In genomic region chr15:68218847-68219798, GRCh38 we compare ENCODE assay signal across 1 cellular context.
A peak's percentile ranks its signal among the peaks of the same experiment; 100 is the strongest.
TF ChIP-seq lines count a peak whose summit lies in the region.

No MANE protein-coding gene starts in this region.

TF ChIP-seq in GM12878, 131 proteins besides CTCF, POLR2A, EP300 and RAD21:
- TF ChIP-seq SIX5 (IDR thresholded peaks at IDR 0.05; ENCODE audit: low read depth, low read length, severe bottlenecking): no peak
- no peak for TF ChIP-seq CBX3 (IDR thresholded peaks at IDR 0.05; ENCODE audit: borderline replicate concordance, low read depth)
- TF ChIP-seq, protein P1, sequence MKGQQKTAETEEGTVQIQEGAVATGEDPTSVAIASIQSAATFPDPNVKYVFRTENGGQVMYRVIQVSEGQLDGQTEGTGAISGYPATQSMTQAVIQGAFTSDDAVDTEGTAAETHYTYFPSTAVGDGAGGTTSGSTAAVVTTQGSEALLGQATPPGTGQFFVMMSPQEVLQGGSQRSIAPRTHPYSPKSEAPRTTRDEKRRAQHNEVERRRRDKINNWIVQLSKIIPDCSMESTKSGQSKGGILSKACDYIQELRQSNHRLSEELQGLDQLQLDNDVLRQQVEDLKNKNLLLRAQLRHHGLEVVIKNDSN (IDR thresholded peaks at IDR 0.05; ENCODE audit: borderline replicate concordance, extremely low read length, insufficient read depth, low read depth, low read length): peak; percentile 60
- no peak for TF ChIP-seq ETV6 (conservative IDR thresholded peaks at IDR 0.05 in 1 of 2, IDR thresholded peaks at IDR 0.05 in 1 of 2; ENCODE audit: borderline replicate concordance in 1 of 2, low read depth in 1 of 2)
- TF ChIP-seq MEF2A (IDR thresholded peaks at IDR 0.05; ENCODE audit: insufficient read depth, low read depth, low read length): no peak
- no peak for TF ChIP-seq TCF7 (IDR thresholded peaks at IDR 0.05; ENCODE audit: borderline replicate concordance)
- no peak for TF ChIP-seq MTA3 (IDR thresholded peaks at IDR 0.05; ENCODE audit: borderline replicate concordance, low read length)
- TF ChIP-seq SPI1 (IDR thresholded peaks at IDR 0.05; ENCODE audit: borderline replicate concordance, insufficient read depth, low read depth, low read length): no peak
TF ChIP-seq in GM12878: peak in this region for 1.
